1 cellular context compared by ENCODE assay signal in the genomic region with DNA sequence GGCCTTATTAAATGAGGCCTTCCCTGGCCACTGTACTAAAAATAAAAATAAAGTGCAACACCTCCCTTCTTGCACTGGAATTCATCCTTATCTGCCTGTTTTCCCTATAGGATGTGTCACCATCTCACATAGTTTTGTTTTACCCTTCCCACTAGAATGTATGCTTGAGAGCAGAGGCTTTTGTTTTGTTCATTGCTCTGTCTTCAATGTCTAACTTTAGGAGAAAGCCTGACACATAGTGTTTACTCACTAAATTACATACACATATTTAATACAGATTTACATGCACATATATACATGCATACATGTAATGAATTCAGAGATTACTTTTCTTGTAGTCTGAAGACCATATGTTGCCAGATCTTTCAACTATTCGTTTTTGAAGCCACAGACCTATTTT.
TF ChIP-seq lines count a peak whose summit lies in the region.

No MANE protein-coding gene starts in this region.

TF ChIP-seq in WTC11, 78 proteins besides CTCF, POLR2A, EP300 and RAD21 (continued from another document):
- no peak for TF ChIP-seq ZNF281 (CRISPR knock-in tag; IDR thresholded peaks at IDR 0.05)
- no peak for TF ChIP-seq FOXK1 (CRISPR knock-in tag; IDR thresholded peaks at IDR 0.05)
- TF ChIP-seq, protein P1, sequence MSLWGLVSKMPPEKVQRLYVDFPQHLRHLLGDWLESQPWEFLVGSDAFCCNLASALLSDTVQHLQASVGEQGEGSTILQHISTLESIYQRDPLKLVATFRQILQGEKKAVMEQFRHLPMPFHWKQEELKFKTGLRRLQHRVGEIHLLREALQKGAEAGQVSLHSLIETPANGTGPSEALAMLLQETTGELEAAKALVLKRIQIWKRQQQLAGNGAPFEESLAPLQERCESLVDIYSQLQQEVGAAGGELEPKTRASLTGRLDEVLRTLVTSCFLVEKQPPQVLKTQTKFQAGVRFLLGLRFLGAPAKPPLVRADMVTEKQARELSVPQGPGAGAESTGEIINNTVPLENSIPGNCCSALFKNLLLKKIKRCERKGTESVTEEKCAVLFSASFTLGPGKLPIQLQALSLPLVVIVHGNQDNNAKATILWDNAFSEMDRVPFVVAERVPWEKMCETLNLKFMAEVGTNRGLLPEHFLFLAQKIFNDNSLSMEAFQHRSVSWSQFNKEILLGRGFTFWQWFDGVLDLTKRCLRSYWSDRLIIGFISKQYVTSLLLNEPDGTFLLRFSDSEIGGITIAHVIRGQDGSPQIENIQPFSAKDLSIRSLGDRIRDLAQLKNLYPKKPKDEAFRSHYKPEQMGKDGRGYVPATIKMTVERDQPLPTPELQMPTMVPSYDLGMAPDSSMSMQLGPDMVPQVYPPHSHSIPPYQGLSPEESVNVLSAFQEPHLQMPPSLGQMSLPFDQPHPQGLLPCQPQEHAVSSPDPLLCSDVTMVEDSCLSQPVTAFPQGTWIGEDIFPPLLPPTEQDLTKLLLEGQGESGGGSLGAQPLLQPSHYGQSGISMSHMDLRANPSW (CRISPR knock-in tag; conservative IDR thresholded peaks at IDR 0.05; ENCODE audit: low read depth), result no peak
- no peak for TF ChIP-seq TEAD4 (CRISPR knock-in tag; IDR thresholded peaks at IDR 0.05)
- no peak for TF ChIP-seq HMGXB4 (CRISPR knock-in tag; IDR thresholded peaks at IDR 0.05)
- no peak for TF ChIP-seq GRHL2 (CRISPR knock-in tag; IDR thresholded peaks at IDR 0.05; ENCODE audit: insufficient replicate concordance, severe bottlenecking)
- no peak for TF ChIP-seq ERG (CRISPR knock-in tag; IDR thresholded peaks at IDR 0.05)
- no peak for TF ChIP-seq NFATC4 (CRISPR knock-in tag; IDR thresholded peaks at IDR 0.05)
- TF ChIP-seq SMAD3 (CRISPR knock-in tag; IDR thresholded peaks at IDR 0.05; ENCODE audit: borderline replicate concordance), result no peak
- no peak for TF ChIP-seq ZNF425 (CRISPR knock-in tag; conservative IDR thresholded peaks at IDR 0.05)
